8 cellular contexts compared by ENCODE assay signal in the genomic region with DNA sequence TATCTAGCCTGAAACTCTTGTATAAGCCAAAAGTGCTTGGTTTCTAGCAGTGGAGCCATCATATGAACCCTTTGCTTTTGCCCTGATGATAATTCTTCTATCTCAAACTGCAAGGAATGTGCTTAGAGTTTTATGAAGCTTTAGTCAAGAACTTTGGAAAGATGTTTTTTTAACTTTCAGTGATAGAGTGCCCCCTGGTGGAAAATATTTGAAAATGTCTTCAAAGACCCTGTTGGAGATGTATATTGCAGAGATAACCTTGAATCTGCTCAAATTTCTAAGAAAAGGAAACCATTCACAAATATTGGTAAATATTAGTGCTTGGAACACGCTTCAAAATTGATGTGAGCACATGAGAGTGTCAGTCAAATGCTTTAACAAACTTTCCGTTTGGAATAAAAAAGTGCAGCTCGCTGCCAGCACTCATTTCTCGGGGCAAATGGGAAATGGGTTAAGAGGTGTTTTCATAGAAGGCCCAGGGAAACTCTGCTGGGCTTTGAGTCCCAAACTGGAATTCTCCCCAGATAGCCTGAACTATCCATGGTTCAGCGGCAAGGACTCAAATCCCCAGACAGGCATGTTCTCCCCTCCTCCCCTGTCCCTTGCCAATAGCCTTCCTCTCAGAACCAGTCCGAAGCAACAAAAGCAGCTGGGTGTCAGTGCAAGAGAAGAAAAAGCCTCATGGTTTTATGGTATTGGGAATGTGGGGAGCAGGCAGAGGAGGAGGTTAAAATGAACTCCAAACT.
DNase-seq lines count a peak whose midpoint lies in the region; ATAC-seq and TF ChIP-seq lines count a peak whose summit lies in the region.

No MANE protein-coding gene starts in this region.

- H3K9me3 ChIP-seq in A673 (ENCODE audit: low read depth, low read length, poor library complexity, severe bottlenecking) = no peaks in the 10 kb centered on the region

- ATAC-seq in naive B cell (ENCODE audit: low read depth in 2 of 2) (no peak), GM21723 (IDR thresholded peaks at IDR 0.05; ENCODE audit: unreplicated experiment) (no peak)

- POLR2A ChIA-PET in A673 (lab: Charles Lee; ENCODE audit: low non-redundant PET) (no interaction called here), GM10248 (lab: Yijun Ruan, JAX) (no interaction called here)

- H3K4me1 ChIP-seq in A673 (ENCODE audit: insufficient read depth, low read length, poor library complexity, severe bottlenecking) = no peaks in the 10 kb centered on the region

- no peaks in the 10 kb centered on the region for H3K9me3 Mint-ChIP-seq in naive B cell

- DNase-seq in A673 (ENCODE audit: low spot score) (peak; percentile 64), GM10248 (ENCODE audit: extremely low spot score) (peak; percentile 48), NCI-H526 treated with DMSO at 0.1 percent for 48 hours (lab: John Stamatoyannopoulos, UW) (peak; percentile 11), coronary artery (ENCODE audit: low spot score) (no peak), naive B cell (peak; percentile 33), T-helper 9 cell (no peak)
- no peak for DNase-seq in activated CD4-positive, alpha-beta T cell treated with anti-CD3 and anti-CD28 coated beads, Interleukin-2, amount 50 U/mL, for 4 hours

- TF ChIP-seq CTCF in A673 (conservative IDR thresholded peaks at IDR 0.05; ENCODE audit: low read depth, low read length) (peak; percentile 74), GM10248 (IDR thresholded peaks at IDR 0.05; ENCODE audit: control extremely low read depth, extremely low read depth, low read depth, missing control alignments) (peak; percentile 54), coronary artery (IDR thresholded peaks at IDR 0.05) (peak; percentile 64)

- no peak overlapping the region for H3K4me3 Mint-ChIP-seq in naive B cell

- H3K36me3 Mint-ChIP-seq in naive B cell = no peaks in the 10 kb centered on the region

- no peaks in the 10 kb centered on the region for H3K36me3 ChIP-seq in A673 (ENCODE audit: insufficient read depth, low read length, poor library complexity, severe bottlenecking)

- no peaks in the 10 kb centered on the region for H3K27me3 ChIP-seq in A673 (replicated peaks; ENCODE audit: insufficient read depth, low read depth, low read length, poor library complexity)

- H3K27ac ChIP-seq in A673 (ENCODE audit: low read depth, low read length, poor library complexity, severe bottlenecking) (no peak overlapping the region), coronary artery (peak overlapping the region in 1 of 2 donors; percentile 22)

- peaks cover 0 to 3% (median 0%) of the 10 kb centered on the region in 3 donors for H3K4me1 Mint-ChIP-seq in naive B cell

- H3K27ac Mint-ChIP-seq in naive B cell = no peak overlapping the region

- intact Hi-C loops in A673 (cut with micrococcal nuclease; ENCODE audit: unreplicated experiment) = loop anchor here (1.0 to 10.0 kb wide), 3 partner anchors 131 to 273 kb away; no protein-coding TSS in a partner anchor

- CTCF ChIA-PET in A673 (lab: Charles Lee) (interaction anchor here (0.6 to 1.5 kb wide), 4 partner anchors 130 to 388 kb away, joined by 3 to 8 read pairs (median 3); a partner anchor contains a TSS), GM10248 (lab: Yijun Ruan, JAX) (interaction anchor here (0.7 to 3.6 kb wide), 20 partner anchors 9 to 467 kb away, joined by 3 to 17 read pairs (median 5); a partner anchor contains a TSS)

- H3K27me3 Mint-ChIP-seq in naive B cell = peaks cover 23 to 37% (median 35%) of the 10 kb centered on the region in 3 donors

- no TSS peak for BruUV-seq in A673 (replicated peaks; lab: Mats Ljungman, UMichigan)

- H3K4me3 ChIP-seq in A673 (ENCODE audit: low read depth, low read length, poor library complexity, severe bottlenecking) = no peak overlapping the region
- no peak overlapping the region for H3K4me3 ChIP-seq in coronary artery

Comparison
In these comparisons a context has a peak if more than half of its experiments do, and no peak if none do; other contexts are left out.
1. DNase-seq: peak in A673 (single experiment), GM10248 (single experiment), NCI-H526 treated with DMSO at 0.1 percent for 48 hours (single experiment) and naive B cell (single experiment); none in coronary artery (single experiment), activated CD4-positive, alpha-beta T cell treated with anti-CD3 and anti-CD28 coated beads, Interleukin-2, amount 50 U/mL, for 4 hours (0 of 2) and T-helper 9 cell (single experiment).
2. Peak in every context shown above with its lines, with median percentiles within 50 percentile points of each other: CTCF ChIP-seq.